In the genomic region with DNA sequence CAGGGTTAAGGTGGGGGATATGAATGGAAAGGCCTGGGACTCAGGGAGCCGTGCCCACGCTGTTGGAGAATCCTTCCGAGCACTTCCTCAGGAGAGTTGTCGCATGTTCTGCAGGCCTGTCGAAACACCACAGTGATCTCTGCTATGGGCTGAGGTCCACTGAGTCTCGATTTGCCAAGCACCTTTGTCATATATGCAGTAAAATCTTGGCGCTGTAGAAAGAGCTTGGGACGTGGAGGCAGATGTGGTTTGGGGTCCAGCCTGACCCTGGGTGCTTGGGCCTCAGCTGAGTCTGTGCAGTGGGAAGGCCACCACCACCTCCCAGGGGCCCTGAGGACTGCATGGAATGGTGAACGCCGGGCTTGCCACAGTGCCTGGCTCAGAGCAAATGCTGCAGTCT, we compare ENCODE assay signal across 26 cellular contexts.
"Had no signal": no experiment of that assay in that cellular context is flagged by ENCODE, and none has a peak within 500 bp of the region (broad histone marks: within the 10 kb centered on the region; RNA-seq: fewer than 3 reads in every experiment).

No MANE protein-coding gene starts in this region.

- H3K36me3 Mint-ChIP-seq: activated naive CD4-positive, alpha-beta T cell treated with anti-CD3 and anti-CD28 coated beads, Interleukin-2, amount 10 ng/mL, durations not matched to agents 7 days and 5 days; activated naive CD8-positive, alpha-beta T cell treated with anti-CD3 and anti-CD28 coated beads, Interleukin-2, amount 10 ng/mL, durations not matched to agents 7 days and 5 days; naive B cell had no signal

- H3K4me1 Mint-ChIP-seq: activated CD4-positive, alpha-beta T cell treated with anti-CD3 and anti-CD28 coated beads for 36 hours; activated naive CD4-positive, alpha-beta T cell treated with anti-CD3 and anti-CD28 coated beads, Interleukin-2, amount 10 ng/mL, durations not matched to agents 7 days and 5 days; activated naive CD8-positive, alpha-beta T cell treated with anti-CD3 and anti-CD28 coated beads, Interleukin-2, amount 10 ng/mL, durations not matched to agents 7 days and 5 days; mesothelial cell of epicardium had no signal

- H3K9me3 Mint-ChIP-seq: activated naive CD4-positive, alpha-beta T cell treated with anti-CD3 and anti-CD28 coated beads, Interleukin-2, amount 10 ng/mL, durations not matched to agents 7 days and 5 days; activated naive CD8-positive, alpha-beta T cell treated with anti-CD3 and anti-CD28 coated beads, Interleukin-2, amount 10 ng/mL, durations not matched to agents 7 days and 5 days; T-helper 2 cell treated with Interferon-gamma antibody and Interleukin-4, amounts not matched to agents 5 μg/mL and 100 μg/mL, for 36 hours had no signal

- DNase-seq: activated CD4-positive, alpha-beta T cell treated with anti-CD3 and anti-CD28 coated beads for 36 hours; activated CD4-positive, CD25-positive, alpha-beta regulatory T cell; activated gamma-delta T cell; activated naive CD4-positive, alpha-beta T cell treated with anti-CD3 and anti-CD28 coated beads, Interleukin-2, amount 10 ng/mL, durations not matched to agents 7 days and 5 days; activated T-cell treated with anti-CD3 and anti-CD28 coated beads for 4 hours; foreskin keratinocyte; heart right ventricle; kidney glomerular epithelial cell; left ventricle myocardium inferior; mammary epithelial cell; naive B cell; nucleus accumbens; stimulated activated naive CD4-positive, alpha-beta T cell; T-helper 1 cell had no signal

- FAIRE-seq: pancreas had no signal

- H3K4me3 ChIP-seq: ascending aorta, cardiac muscle cell, esophagus muscularis mucosa, heart right ventricle, left ventricle myocardium inferior, pancreas, right atrium auricular region, suprapubic skin, tibial artery had no signal

- H3K9me3 ChIP-seq: ascending aorta, esophagus muscularis mucosa, pancreas, right atrium auricular region, suprapubic skin, tibial artery had no signal

- H3K36me3 ChIP-seq: cardiac muscle cell, esophagus muscularis mucosa, heart right ventricle, left ventricle myocardium inferior, pancreas, right atrium auricular region, suprapubic skin had no signal

- H3K27me3 ChIP-seq: ascending aorta, cardiac muscle cell, esophagus muscularis mucosa, pancreas, right atrium auricular region, suprapubic skin, tibial artery had no signal

- H3K4me1 ChIP-seq: ascending aorta, esophagus muscularis mucosa, foreskin keratinocyte, heart right ventricle, left ventricle myocardium inferior, pancreas, right atrium auricular region had no signal

- H3K27ac ChIP-seq: ascending aorta, cardiac muscle cell, esophagus muscularis mucosa, foreskin keratinocyte, heart right ventricle, left ventricle myocardium inferior, pancreas, right atrium auricular region, suprapubic skin, tibial artery had no signal

- ATAC-seq: activated CD4-positive, alpha-beta T cell treated with anti-CD3 and anti-CD28 coated beads for 36 hours; foreskin keratinocyte; heart right ventricle; pancreas had no signal

- H3K4me3 Mint-ChIP-seq: activated CD4-positive, alpha-beta T cell treated with anti-CD3 and anti-CD28 coated beads for 36 hours; activated naive CD4-positive, alpha-beta T cell treated with anti-CD3 and anti-CD28 coated beads, Interleukin-2, amount 10 ng/mL, durations not matched to agents 7 days and 5 days; activated naive CD8-positive, alpha-beta T cell treated with anti-CD3 and anti-CD28 coated beads, Interleukin-2, amount 10 ng/mL, durations not matched to agents 7 days and 5 days; brain; dendritic cell treated with granulocyte-macrophage colony-stimulating factor and Interleukin-4, amounts not matched to agents 40 ng/mL and 50 ng/mL, for 4 days; mesothelial cell of epicardium; naive B cell; T-helper 2 cell treated with Interferon-gamma antibody and Interleukin-4, amounts not matched to agents 5 μg/mL and 100 μg/mL, for 36 hours had no signal

- H3K27ac Mint-ChIP-seq: activated CD4-positive, alpha-beta T cell treated with anti-CD3 and anti-CD28 coated beads for 36 hours; activated naive CD4-positive, alpha-beta T cell treated with anti-CD3 and anti-CD28 coated beads, Interleukin-2, amount 10 ng/mL, durations not matched to agents 7 days and 5 days; activated naive CD8-positive, alpha-beta T cell treated with anti-CD3 and anti-CD28 coated beads, Interleukin-2, amount 10 ng/mL, durations not matched to agents 7 days and 5 days; brain; dendritic cell treated with granulocyte-macrophage colony-stimulating factor and Interleukin-4, amounts not matched to agents 40 ng/mL and 50 ng/mL, for 4 days; mesothelial cell of epicardium; T-helper 2 cell treated with Interferon-gamma antibody and Interleukin-4, amounts not matched to agents 5 μg/mL and 100 μg/mL, for 36 hours had no signal

- H3K27me3 Mint-ChIP-seq: brain had no signal
